8 cellular contexts compared by ENCODE assay signal in genomic region chr21:44793269-44794030, GRCh38. TPM values are rescaled to one million over a fixed set of nuclear protein-coding genes. Genes with fewer than 3 reads are reported as not detected.
A peak's percentile ranks its signal among the peaks of the same experiment; 100 is the strongest.
DNase-seq lines count a peak whose midpoint lies in the region; ATAC-seq and TF ChIP-seq lines count a peak whose summit lies in the region.

No MANE protein-coding gene starts in this region.

- H3K36me3 ChIP-seq in DND-41 (ENCODE audit: insufficient read depth, low read length) (peaks cover 47% of the 10 kb centered on the region), lung (ENCODE audit: control insufficient read depth in 2 of 2, insufficient read depth in 2 of 2, low read length in 2 of 2) (peaks cover 3 to 6% of the 10 kb centered on the region in 2 donors), subcutaneous abdominal adipose tissue (ENCODE audit: control insufficient read depth in 5 of 5, insufficient read depth in 5 of 5, low read length in 5 of 5) (peaks cover 0 to 20% (median 6%) of the 10 kb centered on the region in 5 donors)

- POLR2A ChIA-PET in activated B cell treated with CpG ODN at 0.5 μM for 24 hours (lab: Charles Lee) = interaction anchor here (0.7 to 1.0 kb wide), 3 partner anchors 81 to 455 kb away, joined by 3 to 4 read pairs (median 3); partner anchors contain the start of gene CFAP410

- peaks cover 9% of the 10 kb centered on the region for H3K36me3 Mint-ChIP-seq in HFFc6 (ENCODE audit: low read depth)
- H3K36me3 Mint-ChIP-seq in activated B cell treated with CpG ODN at 0.5 μM for 24 hours (ENCODE audit: low read depth) = peaks cover 49% of the 10 kb centered on the region

- CTCF ChIA-PET in activated B cell treated with CpG ODN at 0.5 μM for 24 hours (lab: Charles Lee) = interaction anchor here (0.6 to 2.5 kb wide), 23 partner anchors 8 to 859 kb away, joined by 3 to 32 read pairs (median 4); partner anchors contain the start of genes PTTG1IP and UBE2G2

- H3K9me3 Mint-ChIP-seq in HFFc6 = no peaks in the 10 kb centered on the region
- H3K9me3 Mint-ChIP-seq in activated B cell treated with CpG ODN at 0.5 μM for 24 hours = no peaks in the 10 kb centered on the region

- peak; percentile 96 for ATAC-seq in DND-41 (ENCODE audit: insufficient read depth, low read depth)
- ATAC-seq in activated B cell treated with CpG ODN at 0.5 μM for 24 hours (ENCODE audit: low read depth) = peak; percentile 84
- peak; percentile 89 for ATAC-seq in lung (ENCODE audit: insufficient read depth, low FRiP score)
- no peak for ATAC-seq in GM18520 (IDR thresholded peaks at IDR 0.05; ENCODE audit: unreplicated experiment)

- no peak overlapping the region for H3K4me3 Mint-ChIP-seq in HFFc6
- no peak overlapping the region for H3K4me3 Mint-ChIP-seq in activated B cell treated with CpG ODN at 0.5 μM for 24 hours

- H3K27ac Mint-ChIP-seq in HFFc6 (no peak overlapping the region), activated B cell treated with CpG ODN at 0.5 μM for 24 hours (no peak overlapping the region)

- H3K27ac ChIP-seq in DND-41 (ENCODE audit: low read length) (no peak overlapping the region), dorsolateral prefrontal cortex (peak overlapping the region in 2 of 59 donors; percentile 7 to 21), lung (ENCODE audit: low read depth in 1 of 2, low read length in 1 of 2) (no peak overlapping the region), subcutaneous abdominal adipose tissue (ENCODE audit: low read depth, low read length) (no peak overlapping the region)

- H3K4me3 ChIP-seq in DND-41 (ENCODE audit: low read depth in 1 of 2, low read length in 2 of 2) (no peak overlapping the region), dorsolateral prefrontal cortex (no peak overlapping the region), lung (no peak overlapping the region), subcutaneous abdominal adipose tissue (ENCODE audit: low read depth in 1 of 5, low read length in 5 of 5) (no peak overlapping the region)

- H3K9ac ChIP-seq in DND-41 (ENCODE audit: low read depth, low read length) (no peak overlapping the region; the same call in 1 of the 2 replicates), subcutaneous abdominal adipose tissue (ENCODE audit: low read length in 5 of 5) (peak overlapping the region in 4 of 5 donors; percentile 22 to 62 (median 49))

- peaks cover 63% of the 10 kb centered on the region for H4K20me1 ChIP-seq in DND-41 (ENCODE audit: insufficient read depth, low read length)

- peaks cover 2% of the 10 kb centered on the region for H3K27me3 Mint-ChIP-seq in HFFc6 (ENCODE audit: insufficient read depth)
- no peaks in the 10 kb centered on the region for H3K27me3 Mint-ChIP-seq in activated B cell treated with CpG ODN at 0.5 μM for 24 hours

- intact Hi-C loops in activated B cell treated with CpG ODN at 0.5 μM for 24 hours (cut with micrococcal nuclease) (loop anchor here (1.0 to 10.0 kb wide), 4 partner anchors 38 to 769 kb away; partner anchors contain the start of gene CFAP410), dorsolateral prefrontal cortex (cut with DNase I) (loop anchor here in 1 of 2 donors (2.0 kb wide), 1 partner anchor 283 kb away; no protein-coding TSS in a partner anchor)

- no peak overlapping the region for H3K4me2 ChIP-seq in DND-41 (ENCODE audit: insufficient read depth, low read length)

- H3K27me3 ChIP-seq in DND-41 (ENCODE audit: insufficient read depth, low read length, poor library complexity) (no peaks in the 10 kb centered on the region), dorsolateral prefrontal cortex (no peaks in the 10 kb centered on the region), lung (ENCODE audit: control insufficient read depth, insufficient read depth) (no peaks in the 10 kb centered on the region), subcutaneous abdominal adipose tissue (ENCODE audit: control insufficient read depth in 5 of 5, insufficient read depth in 4 of 5, low read length in 5 of 5) (no peaks in the 10 kb centered on the region)

- WGBS in lung, 2 donors = 16 to 26% methylated on average over 9 of the region's 9 CpGs

- TF ChIP-seq CTCF in DND-41 (IDR thresholded peaks at IDR 0.05; ENCODE audit: borderline replicate concordance, extremely low read depth, low read length, poor library complexity, severe bottlenecking) = peak; percentile 83
- peak; percentile 87 for TF ChIP-seq CTCF in HFFc6 (IDR thresholded peaks at IDR 0.05)
- peak; percentile 68 for TF ChIP-seq CTCF in activated B cell treated with CpG ODN at 0.5 μM for 24 hours (IDR thresholded peaks at IDR 0.05)
- TF ChIP-seq CTCF in dorsolateral prefrontal cortex (IDR thresholded peaks at IDR 0.05 in 54 of 56, conservative IDR thresholded peaks at IDR 0.05 in 2 of 56; ENCODE audit: low read depth in 1 of 56, partially characterized antibody in 56 of 56) = peak; percentile 52 to 86 (median 74)
- TF ChIP-seq CTCF in lung (IDR thresholded peaks at IDR 0.05; ENCODE audit: control extremely low read depth, extremely low read depth) = peak; percentile 61

- H3K4me1 Mint-ChIP-seq in HFFc6 (ENCODE audit: low read depth) (peaks cover 50% of the 10 kb centered on the region), activated B cell treated with CpG ODN at 0.5 μM for 24 hours (peaks cover 51% of the 10 kb centered on the region)

- H3K4me1 ChIP-seq in DND-41 (ENCODE audit: insufficient read depth, low read length) = peaks cover 2% of the 10 kb centered on the region; the same call in 1 of the 2 replicates
- H3K4me1 ChIP-seq in lung (ENCODE audit: control insufficient read depth in 2 of 2, insufficient read depth in 2 of 2, low read length in 2 of 2) = peaks cover 0 to 4% of the 10 kb centered on the region in 2 donors
- peaks cover 3 to 36% (median 25%) of the 10 kb centered on the region in 5 donors for H3K4me1 ChIP-seq in subcutaneous abdominal adipose tissue (ENCODE audit: control insufficient read depth in 5 of 5, insufficient read depth in 5 of 5, low read length in 5 of 5)

- DNase-seq in DND-41 (peak; percentile 55), HFFc6 (peak; percentile 42), NCI-H2227 (lab: John Stamatoyannopoulos, UW; ENCODE audit: unreplicated experiment) (peak; percentile 82), activated B cell treated with CpG ODN at 0.5 μM for 24 hours (no peak), dorsolateral prefrontal cortex (peak in 3 of 10 donors; percentile 36 to 62 (median 54)), lung (ENCODE audit: low spot score) (peak; percentile 49)

- peaks cover 95% of the 10 kb centered on the region for H3K79me2 ChIP-seq in DND-41 (ENCODE audit: insufficient read depth, low read length)

- H3K9me3 ChIP-seq in DND-41 (ENCODE audit: insufficient read depth, low read length, severe bottlenecking) (no peaks in the 10 kb centered on the region), lung (ENCODE audit: control insufficient read depth in 2 of 2, insufficient read depth in 1 of 2, low read length in 1 of 2) (no peaks in the 10 kb centered on the region), subcutaneous abdominal adipose tissue (ENCODE audit: control insufficient read depth in 5 of 5, low read length in 5 of 5) (no peaks in the 10 kb centered on the region)

- no peak overlapping the region for H2AFZ ChIP-seq in DND-41 (ENCODE audit: low read depth, low read length)

RNA-seq across cellular contexts. Expression of gene UBE2G2, which starts 8.2 kb away (rescaled TPM):
- 10 to 100 TPM; 53.5 to 73.3 (median 61.0) TPM for total RNA-seq in HFFc6 (2021; fragmentation: NEBNext Ultra II Directional; extraction: Animal tissue kit (Norgen Biotek cat#: 25700))
- total RNA-seq in activated B cell treated with CpG ODN at 0.5 μM for 24 hours (102 and 108 TPM in 2 replicates), dorsolateral prefrontal cortex (100 to 1,000 TPM in 7 of 120 experiments, 10 to 100 TPM in 113; 62.2 to 111 (median 84.5) TPM), lung (10 to 100 TPM; 87.0 to 93.2 TPM)
- 10 to 100 TPM; 35.6 to 48.0 TPM for polyA plus RNA-seq in lung

RNA-seq across cellular contexts. Expression of gene SUMO3, which starts 24.4 kb away (rescaled TPM):
- total RNA-seq in HFFc6 (2021; fragmentation: NEBNext Ultra II Directional; extraction: Animal tissue kit (Norgen Biotek cat#: 25700)) = 100 to 1,000 TPM; 116 to 160 (median 147) TPM
- 63.2 and 66.0 TPM in 2 replicates for total RNA-seq in activated B cell treated with CpG ODN at 0.5 μM for 24 hours
- 100 to 1,000 TPM in 16 of 120 experiments, 10 to 100 TPM in 104; 44.1 to 127 (median 83.9) TPM for total RNA-seq in dorsolateral prefrontal cortex
- total RNA-seq in lung = 10 to 100 TPM; 45.5 to 86.5 TPM
- 10 to 100 TPM; 40.4 to 96.4 TPM for polyA plus RNA-seq in lung
